Comparison of ENCODE assay signal across 9 cellular contexts in the genomic region with DNA sequence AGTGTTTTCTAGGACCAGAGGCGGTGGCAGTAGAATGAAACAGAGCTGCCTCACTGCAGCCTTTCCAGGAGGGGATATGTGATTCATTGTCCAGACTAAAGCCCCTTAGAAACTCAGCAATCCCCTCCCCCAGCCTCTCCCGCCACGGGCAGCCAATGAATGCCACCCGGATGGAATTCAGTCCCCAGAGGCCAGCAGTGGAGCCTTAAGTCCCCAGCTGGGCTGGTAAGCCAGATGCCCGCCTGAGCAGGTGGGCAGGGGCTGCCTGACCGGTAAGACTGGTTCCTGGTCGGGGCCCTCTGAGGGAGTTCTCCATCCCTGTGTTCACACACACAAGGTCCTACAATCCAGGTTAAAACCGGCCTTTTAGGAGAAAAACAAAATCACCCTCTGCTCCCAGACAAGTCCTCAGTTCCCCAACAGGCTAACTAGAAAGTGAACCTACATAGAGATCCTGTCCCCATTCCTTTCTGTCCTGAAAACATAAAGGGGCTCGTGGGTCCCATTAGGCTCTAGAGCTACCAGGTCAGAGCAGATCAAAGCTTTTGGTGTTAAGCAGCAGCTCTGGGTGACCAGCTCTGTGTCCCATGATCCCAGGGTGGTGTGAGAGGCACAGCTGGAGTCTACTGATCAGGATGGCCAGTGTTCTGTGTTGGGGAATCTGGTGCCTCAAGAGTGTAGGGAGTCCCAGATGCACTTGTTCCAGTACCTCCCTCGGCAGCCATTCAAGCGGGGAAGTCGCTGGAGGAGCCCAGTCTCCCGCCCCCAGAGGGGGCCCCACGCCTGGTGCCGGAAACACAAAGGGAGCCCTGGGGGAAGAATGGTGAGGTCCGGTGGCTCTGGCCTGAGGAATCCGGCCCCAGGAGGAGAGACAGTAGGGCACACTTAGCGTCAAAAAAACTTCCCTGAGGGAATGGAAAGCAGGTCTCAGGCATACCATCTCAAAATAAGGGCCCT. TPM values are rescaled to one million over a fixed set of nuclear protein-coding genes. Genes with fewer than 3 reads are reported as not detected.
DNase-seq lines count a peak whose midpoint lies in the region; ATAC-seq, FAIRE-seq and TF ChIP-seq lines count a peak whose summit lies in the region.
"Had no signal": no experiment of that assay in that cellular context is flagged by ENCODE, and none has a peak within 500 bp of the region (broad histone marks: within the 10 kb centered on the region; RNA-seq: fewer than 3 reads in every experiment).

No MANE protein-coding gene starts in this region.

- H3K36me3 Mint-ChIP-seq in activated CD4-positive, alpha-beta T cell treated with anti-CD3 and anti-CD28 coated beads for 36 hours (ENCODE audit: low read depth): peaks cover 45% of the 10 kb centered on the region

- peaks cover 55% of the 10 kb centered on the region for H3K4me1 Mint-ChIP-seq in activated CD4-positive, alpha-beta T cell treated with anti-CD3 and anti-CD28 coated beads for 36 hours

- no peak for TF ChIP-seq POLR2A in H54 (IDR thresholded peaks at IDR 0.05; ENCODE audit: low read depth, low read length)

- no peaks in the 10 kb centered on the region for H3K27me3 Mint-ChIP-seq in activated CD4-positive, alpha-beta T cell treated with anti-CD3 and anti-CD28 coated beads for 36 hours

- no peaks in the 10 kb centered on the region for H3K9me3 Mint-ChIP-seq in activated CD4-positive, alpha-beta T cell treated with anti-CD3 and anti-CD28 coated beads for 36 hours (ENCODE audit: low read depth)

- DNase-seq in activated CD4-positive, alpha-beta T cell treated with anti-CD3 and anti-CD28 coated beads for 36 hours: peak; percentile 58
- DNase-seq in activated CD4-positive, alpha-beta T cell treated with anti-CD3 and anti-CD28 coated beads, Interleukin-2, amount 50 U/mL, for 1 hour: no peak
- DNase-seq in NCI-H748 (lab: John Stamatoyannopoulos, UW; ENCODE audit: unreplicated experiment): peak; percentile 93
- no peak for DNase-seq in astrocyte of the cerebellum (ENCODE audit: low read depth)
- DNase-seq in islet precursor cell: peak; percentile 90
- peak; percentile 28 to 32 for DNase-seq in stimulated activated CD4-positive, alpha-beta T cell treated with anti-CD3 and anti-CD28 coated beads, Interleukin-2, amount 100 ng/mL, for 48 hours
- no peak for DNase-seq in H54 (ENCODE audit: insufficient read length, low spot score)

- CTCF ChIA-PET in activated CD4-positive, alpha-beta T cell treated with anti-CD3 and anti-CD28 coated beads for 36 hours (lab: Charles Lee): interaction anchor here (0.6 to 1.5 kb wide), 4 partner anchors 41 to 322 kb away, joined by 3 to 6 read pairs (median 4); no protein-coding TSS in a partner anchor

- ATAC-seq in activated CD4-positive, alpha-beta T cell treated with anti-CD3 and anti-CD28 coated beads for 36 hours: no peak
- ATAC-seq in GM21619 (IDR thresholded peaks at IDR 0.05; ENCODE audit: unreplicated experiment): no peak
- ATAC-seq: foreskin keratinocyte had no signal

- POLR2A ChIA-PET in activated CD4-positive, alpha-beta T cell treated with anti-CD3 and anti-CD28 coated beads for 36 hours (lab: Charles Lee): interaction anchor here (0.5 to 2.7 kb wide), 4 partner anchors 49 to 208 kb away, joined by 3 to 8 read pairs (median 5); a partner anchor contains a TSS

- no peak for TF ChIP-seq CTCF in astrocyte of the cerebellum (IDR thresholded peaks at IDR 0.05; ENCODE audit: low read depth, low read length, missing control alignments)

- FAIRE-seq in H54 (lab: Jason Lieb, UNC): no peak

- H3K4me3 ChIP-seq in astrocyte of the cerebellum (ENCODE audit: low read depth, low read length): peak overlapping the region; percentile 57

- intact Hi-C loops in activated CD4-positive, alpha-beta T cell treated with anti-CD3 and anti-CD28 coated beads for 36 hours (cut with DNase I, micrococcal nuclease): loop anchor here (2.0 to 10.0 kb wide), 4 partner anchors 13 to 601 kb away; a partner anchor contains a TSS

- peak overlapping the region; percentile 92 for H3K27ac Mint-ChIP-seq in activated CD4-positive, alpha-beta T cell treated with anti-CD3 and anti-CD28 coated beads for 36 hours

- in situ Hi-C loops in astrocyte of the cerebellum (cut with HindIII; ENCODE audit: low sequenced_read_pairs): no loop called here

- peak overlapping the region; percentile 90 for H3K4me3 Mint-ChIP-seq in activated CD4-positive, alpha-beta T cell treated with anti-CD3 and anti-CD28 coated beads for 36 hours

RNA-seq across cellular contexts. Expression of a gene that starts 2.6 kb away (rescaled TPM):
- 10 to 100 TPM; 22.9 to 23.9 TPM for total RNA-seq in activated CD4-positive, alpha-beta T cell treated with anti-CD3 and anti-CD28 coated beads for 36 hours

RNA-seq across cellular contexts. Expression of a gene that starts 51.2 kb away (rescaled TPM):
- 10 to 100 TPM; 14.2 to 15.1 TPM for total RNA-seq in activated CD4-positive, alpha-beta T cell treated with anti-CD3 and anti-CD28 coated beads for 36 hours

RNA-seq across cellular contexts. Expression of a gene that starts 55.9 kb away (rescaled TPM):
- total RNA-seq in activated CD4-positive, alpha-beta T cell treated with anti-CD3 and anti-CD28 coated beads for 36 hours: 100 to 1,000 TPM; 104 to 106 TPM

Comparison
In these comparisons a context has a peak if more than half of its experiments do, and no peak if none do; other contexts are left out.
1. DNase-seq: peak in activated CD4-positive, alpha-beta T cell treated with anti-CD3 and anti-CD28 coated beads for 36 hours (single experiment), NCI-H748 (single experiment), islet precursor cell (single experiment) and stimulated activated CD4-positive, alpha-beta T cell treated with anti-CD3 and anti-CD28 coated beads, Interleukin-2, amount 100 ng/mL, for 48 hours (2 of 2); none in activated CD4-positive, alpha-beta T cell treated with anti-CD3 and anti-CD28 coated beads, Interleukin-2, amount 50 U/mL, for 1 hour (single experiment), astrocyte of the cerebellum (single experiment) and H54 (single experiment).